17 cellular contexts compared by ENCODE assay signal in the genomic region with DNA sequence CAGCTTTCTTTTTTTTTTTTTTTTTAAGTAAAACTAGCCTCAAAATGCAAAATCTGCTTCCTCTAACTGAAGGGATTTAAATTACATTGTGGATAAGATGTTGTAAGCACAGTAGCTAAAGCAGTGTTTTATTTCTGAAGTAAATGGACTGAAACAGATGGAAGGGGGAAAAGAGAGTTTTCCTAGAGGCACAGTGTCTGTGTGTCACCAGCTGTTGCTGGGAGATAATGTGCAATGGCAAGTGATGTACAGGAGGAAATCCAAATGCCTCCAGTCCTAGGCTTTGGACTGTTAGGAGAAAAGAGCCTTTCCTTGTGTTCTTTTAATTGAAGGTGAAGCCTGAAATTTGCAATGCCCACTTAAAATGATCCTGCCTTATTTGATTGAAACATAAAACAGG.
"Had no signal": no experiment of that assay in that cellular context is flagged by ENCODE, and none has a peak within 500 bp of the region (broad histone marks: within the 10 kb centered on the region; RNA-seq: fewer than 3 reads in every experiment).

No MANE protein-coding gene starts in this region.

- H3K4me3 Mint-ChIP-seq: activated CD4-positive, alpha-beta T cell treated with anti-CD3 and anti-CD28 coated beads for 36 hours; activated naive CD8-positive, alpha-beta T cell treated with anti-CD3 and anti-CD28 coated beads for 36 hours; nephron; stimulated activated naive CD8-positive, alpha-beta T cell treated with anti-CD3 and anti-CD28 coated beads, Interleukin-15, amount 100 ng/mL, for 72 hours had no signal

- H3K9me3 ChIP-seq: vagina had no signal

- H3K4me1 ChIP-seq: parathyroid adenoma, vagina had no signal

- DNase-seq: activated CD4-positive, alpha-beta T cell treated with anti-CD3 and anti-CD28 coated beads for 36 hours; activated CD4-positive, alpha-beta T cell treated with anti-CD3 and anti-CD28 coated beads, Interleukin-2, amount 50 U/mL, for 48 hours; activated naive CD4-positive, alpha-beta T cell; activated naive CD8-positive, alpha-beta T cell treated with anti-CD3 and anti-CD28 coated beads for 36 hours; amygdala; dorsolateral prefrontal cortex; stimulated activated CD4-positive, alpha-beta T cell treated with anti-CD3 and anti-CD28 coated beads, Interleukin-4, amount 100 ng/mL, for 1 hour; stimulated activated naive CD8-positive, alpha-beta T cell treated with anti-CD3 and anti-CD28 coated beads, Interleukin-15, amount 100 ng/mL, for 72 hours; trophoblast cell had no signal

- H3K4me3 ChIP-seq: dorsolateral prefrontal cortex, hepatocyte, lung, smooth muscle cell, vagina had no signal

- H3K27ac ChIP-seq: hepatocyte, parathyroid adenoma, vagina had no signal

- ATAC-seq: activated CD4-positive, alpha-beta T cell treated with anti-CD3 and anti-CD28 coated beads for 36 hours; left lobe of liver; sciatic nerve; stimulated activated naive CD8-positive, alpha-beta T cell treated with anti-CD3 and anti-CD28 coated beads, Interleukin-15, amount 100 ng/mL, for 72 hours had no signal

- H3K4me1 Mint-ChIP-seq: activated CD4-positive, alpha-beta T cell treated with anti-CD3 and anti-CD28 coated beads for 36 hours; activated naive CD8-positive, alpha-beta T cell treated with anti-CD3 and anti-CD28 coated beads for 36 hours; stimulated activated naive CD8-positive, alpha-beta T cell treated with anti-CD3 and anti-CD28 coated beads, Interleukin-15, amount 100 ng/mL, for 72 hours had no signal

- H3K36me3 ChIP-seq: vagina had no signal

- H3K36me3 Mint-ChIP-seq: activated naive CD8-positive, alpha-beta T cell treated with anti-CD3 and anti-CD28 coated beads for 36 hours had no signal

- H3K27me3 Mint-ChIP-seq: activated CD4-positive, alpha-beta T cell treated with anti-CD3 and anti-CD28 coated beads for 36 hours; activated naive CD8-positive, alpha-beta T cell treated with anti-CD3 and anti-CD28 coated beads for 36 hours; stimulated activated naive CD8-positive, alpha-beta T cell treated with anti-CD3 and anti-CD28 coated beads, Interleukin-15, amount 100 ng/mL, for 72 hours had no signal

- H3K9me3 Mint-ChIP-seq: nephron; stimulated activated naive CD8-positive, alpha-beta T cell treated with anti-CD3 and anti-CD28 coated beads, Interleukin-15, amount 100 ng/mL, for 72 hours had no signal

- H3K27me3 ChIP-seq: dorsolateral prefrontal cortex, hepatocyte, vagina had no signal
